Comparison of ENCODE assay signal across 17 cellular contexts in the genomic region with DNA sequence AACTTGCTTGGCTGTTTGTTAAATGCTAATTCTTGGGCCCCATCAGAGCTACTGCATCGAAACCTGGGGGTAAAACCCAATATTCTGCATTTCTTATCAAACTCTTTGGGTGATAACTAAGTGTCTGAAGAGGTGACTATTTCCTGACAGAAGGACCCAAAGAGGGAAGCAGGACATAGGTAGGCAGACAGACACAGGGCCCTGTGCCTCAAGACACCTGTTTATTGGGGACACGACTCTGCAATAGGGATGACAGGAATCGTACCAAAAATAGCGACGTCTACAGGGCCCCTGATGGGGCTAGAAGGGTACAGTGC. TPM values are rescaled to one million over a fixed set of nuclear protein-coding genes. Genes with fewer than 3 reads are reported as not detected.
"Had no signal": no experiment of that assay in that cellular context is flagged by ENCODE, and none has a peak within 500 bp of the region (broad histone marks: within the 10 kb centered on the region; RNA-seq: fewer than 3 reads in every experiment).

No MANE protein-coding gene starts in this region.

- DNase-seq: activated CD4-positive, alpha-beta T cell treated with anti-CD3 and anti-CD28 coated beads, Interleukin-2, amount 50 U/mL, for 4 hours; activated effector memory CD4-positive, alpha-beta T cell treated with Interleukin-2 at 50 U/mL for 16 hours; brain microvascular endothelial cell; mammary epithelial cell; stimulated activated CD4-positive, alpha-beta T cell treated with anti-CD3 and anti-CD28 coated beads, Interleukin-2, amount 100 ng/mL, for 48 hours; stomach; SW 1271 had no signal

- H3K9me3 Mint-ChIP-seq: activated naive CD4-positive, alpha-beta T cell treated with anti-CD3 and anti-CD28 coated beads, Interleukin-2, amount 50 U/mL, for 72 hours; activated T-cell treated with anti-CD3 and anti-CD28 coated beads, Interleukin-2, amount 50 U/mL, for 24 hours had no signal

- H3K27me3 ChIP-seq: brain microvascular endothelial cell, heart left ventricle, stomach, vagina had no signal

- H3K27me3 Mint-ChIP-seq: activated T-cell treated with anti-CD3 and anti-CD28 coated beads, Interleukin-2, amount 50 U/mL, for 24 hours had no signal

- H3K4me3 Mint-ChIP-seq: activated T-cell treated with anti-CD3 and anti-CD28 coated beads, Interleukin-2, amount 50 U/mL, for 24 hours had no signal

- H3K4me3 ChIP-seq: heart left ventricle, stomach, vagina had no signal

- H3K9me3 ChIP-seq: heart left ventricle, stomach, vagina had no signal

- ATAC-seq: activated naive CD4-positive, alpha-beta T cell treated with anti-CD3 and anti-CD28 coated beads, Interleukin-2, amount 50 U/mL, for 72 hours; heart left ventricle had no signal

- H3K27ac ChIP-seq: brain microvascular endothelial cell, heart left ventricle, vagina had no signal

RNA-seq across cellular contexts. Expression of gene TMEM253, which starts 11.0 kb away (rescaled TPM):
- total RNA-seq: endothelial cell of umbilical vein, fibroblast of lung, frontal cortex, posterior vena cava, vagina had no signal

RNA-seq across cellular contexts. Expression of gene RNASE8, which starts 32.2 kb away (rescaled TPM):
- total RNA-seq: activated naive CD4-positive, alpha-beta T cell treated with anti-CD3 and anti-CD28 coated beads, Interleukin-2, amount 50 U/mL, for 72 hours; endothelial cell of umbilical vein; fibroblast of lung; frontal cortex; heart left ventricle; mammary epithelial cell; posterior vena cava; sciatic nerve; stomach; vagina had no signal
- polyA plus RNA-seq: endothelial cell of umbilical vein, fibroblast of lung, heart left ventricle, mammary epithelial cell, stomach, thymus had no signal

RNA-seq across cellular contexts. Expression of gene RNASE7, which starts 47.7 kb away (rescaled TPM):
- total RNA-seq: activated naive CD4-positive, alpha-beta T cell treated with anti-CD3 and anti-CD28 coated beads, Interleukin-2, amount 50 U/mL, for 72 hours; endothelial cell of umbilical vein; fibroblast of lung; frontal cortex; heart left ventricle; posterior vena cava; sciatic nerve had no signal
- polyA plus RNA-seq: endothelial cell of umbilical vein, fibroblast of lung had no signal
